Comparison of ENCODE assay signal across 26 cellular contexts in the genomic region with DNA sequence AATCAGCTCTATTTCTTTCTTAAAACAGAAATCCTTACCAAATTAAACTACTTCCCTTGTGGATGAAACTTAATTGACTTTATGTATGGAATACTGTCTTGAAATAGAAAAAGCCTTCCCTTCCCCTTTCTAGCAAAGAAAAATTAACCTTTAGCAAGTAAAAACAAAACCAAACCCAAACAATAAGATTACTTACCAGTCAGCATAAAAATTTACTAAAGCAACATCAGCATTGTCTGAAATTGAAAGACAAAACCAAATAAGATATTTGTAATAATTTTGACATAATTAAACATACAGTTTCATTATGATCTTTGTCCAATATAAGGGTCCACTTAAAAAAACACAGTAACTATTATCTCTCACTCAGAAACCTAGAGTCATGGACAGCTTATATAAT. TPM values are rescaled to one million over a fixed set of nuclear protein-coding genes. Genes with fewer than 3 reads are reported as not detected.
A peak's percentile ranks its signal among the peaks of the same experiment; 100 is the strongest.
DNase-seq lines count a peak whose midpoint lies in the region; ATAC-seq, FAIRE-seq and TF ChIP-seq lines count a peak whose summit lies in the region.
"Had no signal": no experiment of that assay in that cellular context is flagged by ENCODE, and none has a peak within 500 bp of the region (broad histone marks: within the 10 kb centered on the region; RNA-seq: fewer than 3 reads in every experiment).

No MANE protein-coding gene starts in this region.

- TF ChIP-seq CTCF in MM.1S (IDR thresholded peaks at IDR 0.05; ENCODE audit: low read length), result no peak

- H3K27me3 Mint-ChIP-seq in activated naive CD4-positive, alpha-beta T cell treated with anti-CD3 and anti-CD28 coated beads, Interleukin-2, amount 50 U/mL, for 24 hours, result no peaks in the 10 kb centered on the region
- no peaks in the 10 kb centered on the region for H3K27me3 Mint-ChIP-seq in activated naive CD4-positive, alpha-beta T cell treated with anti-CD3 and anti-CD28 coated beads, Interleukin-2, amount 10 ng/mL, durations not matched to agents 7 days and 5 days
- no peaks in the 10 kb centered on the region for H3K27me3 Mint-ChIP-seq in activated T-helper 17 cell treated with anti-CD3 and anti-CD28 coated beads, Interleukin-2, amount 50 U/mL, for 72 hours

- H4K20me1 ChIP-seq in MM.1S (ENCODE audit: insufficient read depth, low read length), result no peaks in the 10 kb centered on the region

- peak overlapping the region; percentile 67; the same call in 1 of the 2 replicates for H3K4me2 ChIP-seq in MM.1S (ENCODE audit: low read depth, low read length)
- H3K4me2 ChIP-seq: PC-9, SK-N-SH had no signal

- peaks cover 23% of the 10 kb centered on the region for H3K4me1 Mint-ChIP-seq in activated naive CD4-positive, alpha-beta T cell treated with anti-CD3 and anti-CD28 coated beads, Interleukin-2, amount 50 U/mL, for 24 hours
- no peaks in the 10 kb centered on the region for H3K4me1 Mint-ChIP-seq in activated naive CD4-positive, alpha-beta T cell treated with anti-CD3 and anti-CD28 coated beads, Interleukin-2, amount 10 ng/mL, durations not matched to agents 7 days and 5 days
- H3K4me1 Mint-ChIP-seq in activated T-helper 17 cell treated with anti-CD3 and anti-CD28 coated beads, Interleukin-2, amount 50 U/mL, for 72 hours, result no peaks in the 10 kb centered on the region
- H3K4me1 Mint-ChIP-seq in stimulated activated effector memory CD8-positive, alpha-beta T cell treated with anti-CD3 and anti-CD28 coated beads, Interleukin-12 subunit alpha, Interleukin-12 subunit beta, amount 100 ng/mL, for 72 hours, result peaks cover 5% of the 10 kb centered on the region

- no peaks in the 10 kb centered on the region for H3K27me3 ChIP-seq in MM.1S (replicated peaks; ENCODE audit: insufficient read depth, low read length)

- H3K9me3 Mint-ChIP-seq in activated naive CD4-positive, alpha-beta T cell treated with anti-CD3 and anti-CD28 coated beads, Interleukin-2, amount 50 U/mL, for 24 hours, result no peaks in the 10 kb centered on the region
- no peaks in the 10 kb centered on the region for H3K9me3 Mint-ChIP-seq in activated naive CD4-positive, alpha-beta T cell treated with anti-CD3 and anti-CD28 coated beads, Interleukin-2, amount 10 ng/mL, durations not matched to agents 7 days and 5 days
- H3K9me3 Mint-ChIP-seq in activated T-helper 17 cell treated with anti-CD3 and anti-CD28 coated beads, Interleukin-2, amount 50 U/mL, for 72 hours, result no peaks in the 10 kb centered on the region
- H3K9me3 Mint-ChIP-seq in stimulated activated effector memory CD8-positive, alpha-beta T cell treated with anti-CD3 and anti-CD28 coated beads, Interleukin-12 subunit alpha, Interleukin-12 subunit beta, amount 100 ng/mL, for 72 hours, result no peaks in the 10 kb centered on the region

- no peaks in the 10 kb centered on the region for H3K36me3 ChIP-seq in MM.1S (replicated peaks; ENCODE audit: insufficient read depth, low read length)

- no peak overlapping the region for H2AFZ ChIP-seq in MM.1S (ENCODE audit: low read length)
- H2AFZ ChIP-seq: PC-9 had no signal

- no peaks in the 10 kb centered on the region for H3K9me2 ChIP-seq in MM.1S (replicated peaks; ENCODE audit: insufficient read depth, low read length)
- H3K9me2 ChIP-seq: SK-N-SH had no signal

- peak overlapping the region; percentile 95; the same call in 1 of the 2 replicates for H3K27ac ChIP-seq in MM.1S (ENCODE audit: low read length)
- H3K27ac ChIP-seq: C4-2B, PC-9 had no signal

- no peaks in the 10 kb centered on the region for H3K9me3 ChIP-seq in MM.1S (replicated peaks; ENCODE audit: insufficient read depth, low read length)
- H3K9me3 ChIP-seq: SK-N-SH had no signal

- no peak for ATAC-seq in activated T-helper 17 cell treated with anti-CD3 and anti-CD28 coated beads, Interleukin-2, amount 50 U/mL, for 72 hours (replicated peaks)
- no peak for ATAC-seq in stimulated activated effector memory CD8-positive, alpha-beta T cell treated with anti-CD3 and anti-CD28 coated beads, Interleukin-12 subunit alpha, Interleukin-12 subunit beta, amount 100 ng/mL, for 72 hours
- ATAC-seq in GM19351 (IDR thresholded peaks at IDR 0.05; ENCODE audit: unreplicated experiment), result no peak

- CTCF ChIA-PET in activated naive CD4-positive, alpha-beta T cell treated with anti-CD3 and anti-CD28 coated beads, Interleukin-2, amount 10 ng/mL, durations not matched to agents 7 days and 5 days (lab: Charles Lee), result interaction anchor here (1.0 kb wide), 1 partner anchor 8 kb away, joined by 3 read pairs; no protein-coding TSS in a partner anchor

- no peak overlapping the region for H3K4me3 Mint-ChIP-seq in activated naive CD4-positive, alpha-beta T cell treated with anti-CD3 and anti-CD28 coated beads, Interleukin-2, amount 50 U/mL, for 24 hours
- H3K4me3 Mint-ChIP-seq in activated naive CD4-positive, alpha-beta T cell treated with anti-CD3 and anti-CD28 coated beads, Interleukin-2, amount 10 ng/mL, durations not matched to agents 7 days and 5 days, result no peak overlapping the region
- no peak overlapping the region for H3K4me3 Mint-ChIP-seq in activated T-helper 17 cell treated with anti-CD3 and anti-CD28 coated beads, Interleukin-2, amount 50 U/mL, for 72 hours
- H3K4me3 Mint-ChIP-seq in stimulated activated effector memory CD8-positive, alpha-beta T cell treated with anti-CD3 and anti-CD28 coated beads, Interleukin-12 subunit alpha, Interleukin-12 subunit beta, amount 100 ng/mL, for 72 hours, result no peak overlapping the region

- peaks cover 54% of the 10 kb centered on the region for H3K79me2 ChIP-seq in MM.1S (ENCODE audit: low read length)

- FAIRE-seq in HTR-8/SVneo (lab: Jason Lieb, UNC), result no peak

- peaks cover 40% of the 10 kb centered on the region for H3K4me1 ChIP-seq in MM.1S (ENCODE audit: low read length)

- H3K36me3 Mint-ChIP-seq in activated naive CD4-positive, alpha-beta T cell treated with anti-CD3 and anti-CD28 coated beads, Interleukin-2, amount 50 U/mL, for 24 hours, result peaks cover 7% of the 10 kb centered on the region
- peaks cover 9% of the 10 kb centered on the region for H3K36me3 Mint-ChIP-seq in activated naive CD4-positive, alpha-beta T cell treated with anti-CD3 and anti-CD28 coated beads, Interleukin-2, amount 10 ng/mL, durations not matched to agents 7 days and 5 days
- H3K36me3 Mint-ChIP-seq in activated T-helper 17 cell treated with anti-CD3 and anti-CD28 coated beads, Interleukin-2, amount 50 U/mL, for 72 hours (ENCODE audit: low read depth), result peaks cover 62% of the 10 kb centered on the region
- peaks cover 29% of the 10 kb centered on the region for H3K36me3 Mint-ChIP-seq in stimulated activated effector memory CD8-positive, alpha-beta T cell treated with anti-CD3 and anti-CD28 coated beads, Interleukin-12 subunit alpha, Interleukin-12 subunit beta, amount 100 ng/mL, for 72 hours

- H3K27ac Mint-ChIP-seq in activated naive CD4-positive, alpha-beta T cell treated with anti-CD3 and anti-CD28 coated beads, Interleukin-2, amount 50 U/mL, for 24 hours, result peak overlapping the region; percentile 27
- H3K27ac Mint-ChIP-seq in activated naive CD4-positive, alpha-beta T cell treated with anti-CD3 and anti-CD28 coated beads, Interleukin-2, amount 10 ng/mL, durations not matched to agents 7 days and 5 days, result no peak overlapping the region
- peak overlapping the region; percentile 5 for H3K27ac Mint-ChIP-seq in activated T-helper 17 cell treated with anti-CD3 and anti-CD28 coated beads, Interleukin-2, amount 50 U/mL, for 72 hours
- peak overlapping the region; percentile 51 for H3K27ac Mint-ChIP-seq in stimulated activated effector memory CD8-positive, alpha-beta T cell treated with anti-CD3 and anti-CD28 coated beads, Interleukin-12 subunit alpha, Interleukin-12 subunit beta, amount 100 ng/mL, for 72 hours

- no peak overlapping the region for H3K9ac ChIP-seq in MM.1S (ENCODE audit: low read length)
- H3K9ac ChIP-seq: SK-N-SH had no signal

- no peak for DNase-seq in activated naive CD4-positive, alpha-beta T cell treated with anti-CD3 and anti-CD28 coated beads, Interleukin-2, amount 10 ng/mL, durations not matched to agents 7 days and 5 days
- DNase-seq in MM.1S (no peak), HTR-8/SVneo (ENCODE audit: insufficient read length, low spot score) (no peak), NCI-H2029 treated with DMSO at 0.1 percent for 48 hours (lab: John Stamatoyannopoulos, UW) (no peak)
- DNase-seq in stimulated activated effector memory CD8-positive, alpha-beta T cell treated with anti-CD3 and anti-CD28 coated beads, Interleukin-12 subunit alpha, Interleukin-12 subunit beta, amount 100 ng/mL, for 72 hours (ENCODE audit: low spot score in 2 of 2), result no peak
- DNase-seq: 8988T, AML-193, DMS53, EL, GF-D8, H7, KG1, NCI-H1105 treated with DMSO at 0.1 percent for 48 hours, NCI-H2081, NCI-H2171, NCI-H345, NCI-H524, NCI-H774, PC-9, RPMI8226, SHP77 treated with DMSO at 0.1 percent for 48 hours, SK-N-SH had no signal

- peaks cover 25% of the 10 kb centered on the region for H3F3A ChIP-seq in MM.1S (ENCODE audit: insufficient read depth, low read length)

- H3K4me3 ChIP-seq in MM.1S (ENCODE audit: low read length), result no peak overlapping the region
- H3K4me3 ChIP-seq: PC-9 had no signal

RNA-seq across cellular contexts. Expression of a gene that starts 41.2 kb away (rescaled TPM):
- total RNA-seq in activated T-helper 17 cell treated with anti-CD3 and anti-CD28 coated beads, Interleukin-2, amount 50 U/mL, for 72 hours, result 10 to 100 TPM; 11.1 to 13.9 TPM

RNA-seq across cellular contexts. Expression of a gene that starts 41.4 kb away (rescaled TPM):
- total RNA-seq in activated T-helper 17 cell treated with anti-CD3 and anti-CD28 coated beads, Interleukin-2, amount 50 U/mL, for 72 hours, result 10 to 100 TPM; 15.3 to 17.7 TPM
